Comparison of ENCODE assay signal across 15 cellular contexts in the genomic region with DNA sequence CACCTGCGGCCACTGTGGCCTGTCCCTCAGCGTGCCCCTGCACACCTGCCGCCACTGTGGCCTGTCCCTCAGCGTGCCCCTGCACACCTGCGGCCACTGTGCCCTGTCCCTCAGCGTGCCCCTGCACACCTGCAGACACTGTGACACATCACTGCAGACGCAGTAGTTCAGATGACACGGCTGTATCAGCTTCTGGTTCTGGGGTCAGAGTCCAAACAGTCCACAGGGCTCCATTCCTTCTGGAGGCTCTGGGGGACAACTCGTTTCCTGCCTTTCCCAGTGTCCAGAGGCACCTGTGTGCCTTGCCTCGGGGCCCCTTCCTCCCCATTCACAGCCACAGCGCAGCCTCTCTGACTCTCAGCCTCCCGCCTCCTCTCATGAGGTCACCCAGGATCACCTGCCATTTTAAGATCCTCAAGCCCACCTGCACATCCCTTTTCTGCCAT. TPM values are rescaled to one million over a fixed set of nuclear protein-coding genes. Genes with fewer than 3 reads are reported as not detected.
DNase-seq lines count a peak whose midpoint lies in the region; ATAC-seq and TF ChIP-seq lines count a peak whose summit lies in the region.
"Had no signal": no experiment of that assay in that cellular context is flagged by ENCODE, and none has a peak within 500 bp of the region (broad histone marks: within the 10 kb centered on the region; RNA-seq: fewer than 3 reads in every experiment).

No MANE protein-coding gene starts in this region.

- ATAC-seq in lower lobe of right lung = no peak
- ATAC-seq: activated CD4-positive, alpha-beta T cell treated with anti-CD3 and anti-CD28 coated beads for 36 hours had no signal

- peak overlapping the region; percentile 67 for H3K27ac Mint-ChIP-seq in activated T-cell treated with anti-CD3 and anti-CD28 coated beads, Interleukin-2, amount 50 U/mL, for 24 hours
- no peak overlapping the region for H3K27ac Mint-ChIP-seq in activated naive CD8-positive, alpha-beta T cell treated with anti-CD3 and anti-CD28 coated beads for 36 hours
- peak overlapping the region; percentile 64 for H3K27ac Mint-ChIP-seq in type B pancreatic cell

- H3K27ac ChIP-seq in lower lobe of right lung = peak overlapping the region; percentile 73
- H3K27ac ChIP-seq: neutrophil had no signal

- H3K4me1 Mint-ChIP-seq in activated T-cell treated with anti-CD3 and anti-CD28 coated beads, Interleukin-2, amount 50 U/mL, for 24 hours (ENCODE audit: low read depth) = peaks cover 52% of the 10 kb centered on the region
- H3K4me1 Mint-ChIP-seq in activated naive CD8-positive, alpha-beta T cell treated with anti-CD3 and anti-CD28 coated beads for 36 hours = peaks cover 47% of the 10 kb centered on the region
- peaks cover 40% of the 10 kb centered on the region for H3K4me1 Mint-ChIP-seq in type B pancreatic cell (ENCODE audit: unreplicated experiment)

- H3K4me3 Mint-ChIP-seq in activated T-cell treated with anti-CD3 and anti-CD28 coated beads, Interleukin-2, amount 50 U/mL, for 24 hours = no peak overlapping the region
- H3K4me3 Mint-ChIP-seq in activated naive CD8-positive, alpha-beta T cell treated with anti-CD3 and anti-CD28 coated beads for 36 hours = peak overlapping the region; percentile 14
- H3K4me3 Mint-ChIP-seq in type B pancreatic cell = no peak overlapping the region

- TF ChIP-seq CTCF in lower lobe of right lung (IDR thresholded peaks at IDR 0.05) = no peak
- no peak for TF ChIP-seq CTCF in type B pancreatic cell (conservative IDR thresholded peaks at IDR 0.05)
- no peak for TF ChIP-seq CTCF in BE2C (IDR thresholded peaks at IDR 0.05; ENCODE audit: low read depth, low read length)

- H3K9me3 Mint-ChIP-seq in activated T-cell treated with anti-CD3 and anti-CD28 coated beads, Interleukin-2, amount 50 U/mL, for 24 hours = no peaks in the 10 kb centered on the region
- no peaks in the 10 kb centered on the region for H3K9me3 Mint-ChIP-seq in activated naive CD8-positive, alpha-beta T cell treated with anti-CD3 and anti-CD28 coated beads for 36 hours
- H3K9me3 Mint-ChIP-seq in type B pancreatic cell = no peaks in the 10 kb centered on the region

- H3K27me3 ChIP-seq in lower lobe of right lung (ENCODE audit: low read depth) (no peaks in the 10 kb centered on the region), BE2C (no peaks in the 10 kb centered on the region)
- H3K27me3 ChIP-seq: neutrophil had no signal

- H3K4me1 ChIP-seq in lower lobe of right lung (peaks cover 70% of the 10 kb centered on the region), BE2C (peaks cover 9% of the 10 kb centered on the region; the same call in 1 of the 2 replicates)

- peaks cover 98% of the 10 kb centered on the region for H3K36me3 Mint-ChIP-seq in activated T-cell treated with anti-CD3 and anti-CD28 coated beads, Interleukin-2, amount 50 U/mL, for 24 hours (ENCODE audit: low read depth)
- peaks cover 54% of the 10 kb centered on the region for H3K36me3 Mint-ChIP-seq in activated naive CD8-positive, alpha-beta T cell treated with anti-CD3 and anti-CD28 coated beads for 36 hours
- H3K36me3 Mint-ChIP-seq in type B pancreatic cell = no peaks in the 10 kb centered on the region

- H3K27me3 Mint-ChIP-seq in activated T-cell treated with anti-CD3 and anti-CD28 coated beads, Interleukin-2, amount 50 U/mL, for 24 hours = no peaks in the 10 kb centered on the region
- H3K27me3 Mint-ChIP-seq in activated naive CD8-positive, alpha-beta T cell treated with anti-CD3 and anti-CD28 coated beads for 36 hours = no peaks in the 10 kb centered on the region
- no peaks in the 10 kb centered on the region for H3K27me3 Mint-ChIP-seq in type B pancreatic cell
- H3K27me3 Mint-ChIP-seq: activated CD4-positive, alpha-beta T cell treated with anti-CD3 and anti-CD28 coated beads for 36 hours had no signal

- intact Hi-C loops in lower lobe of right lung (cut with DNase I) = no loop called here

- no peaks in the 10 kb centered on the region for H3K9me3 ChIP-seq in lower lobe of right lung
- H3K9me3 ChIP-seq in BE2C = no peaks in the 10 kb centered on the region
- H3K9me3 ChIP-seq: neutrophil had no signal

- H3K36me3 ChIP-seq in lower lobe of right lung = peaks cover 48% of the 10 kb centered on the region
- peaks cover 79% of the 10 kb centered on the region for H3K36me3 ChIP-seq in BE2C

- DNase-seq in activated T-cell treated with anti-CD3 and anti-CD28 coated beads, Interleukin-2, amount 50 U/mL, for 24 hours = no peak
- no peak for DNase-seq in activated T-cell treated with anti-CD3 and anti-CD28 coated beads for 4 hours
- DNase-seq in activated naive CD8-positive, alpha-beta T cell treated with anti-CD3 and anti-CD28 coated beads for 36 hours = no peak
- DNase-seq in lower lobe of right lung = no peak
- no peak for DNase-seq in type B pancreatic cell (ENCODE audit: extremely low spot score, unreplicated experiment)
- no peak for DNase-seq in BE2C
- DNase-seq in activated CD8-positive, alpha-beta memory T cell treated with anti-CD3 and anti-CD28 coated beads, Interleukin-2, amount 50 U/mL, for 48 hours = no peak
- no peak for DNase-seq in NK-92 treated with Interleukin-12 subunit alpha and Interleukin-12 subunit beta, amount 100 ng/mL, for 24 hours (lab: John Stamatoyannopoulos, UW)
- DNase-seq: activated CD4-positive, alpha-beta T cell treated with anti-CD3 and anti-CD28 coated beads for 36 hours; DMS79; KG1; NCI-H524 treated with DMSO at 0.1 percent for 48 hours had no signal

- no peak overlapping the region for H3K4me3 ChIP-seq in lower lobe of right lung
- H3K4me3 ChIP-seq in BE2C (ENCODE audit: low read depth, low read length) = no peak overlapping the region
- H3K4me3 ChIP-seq: smooth muscle cell had no signal

RNA-seq across cellular contexts. Expression of a gene that starts 5.5 kb away (rescaled TPM):
- total RNA-seq in activated naive CD8-positive, alpha-beta T cell treated with anti-CD3 and anti-CD28 coated beads for 36 hours = 100 to 1,000 TPM; 160 to 162 TPM
- 55.6 TPM for total RNA-seq in lower lobe of right lung
- total RNA-seq in type B pancreatic cell (ENCODE audit: low replicate concordance) = 95.5 and 129 TPM in 2 replicates
- polyA plus RNA-seq in BE2C (2012; ENCODE audit: insufficient read depth, insufficient read length, low read depth) = 329 TPM

RNA-seq across cellular contexts. Expression of a gene that starts 6.0 kb away (rescaled TPM):
- total RNA-seq in activated naive CD8-positive, alpha-beta T cell treated with anti-CD3 and anti-CD28 coated beads for 36 hours = 10 to 100 TPM; 82.7 to 84.6 TPM
- total RNA-seq in lower lobe of right lung (52.0 TPM), type B pancreatic cell (ENCODE audit: low replicate concordance) (107 and 131 TPM in 2 replicates)
- 120 TPM for polyA plus RNA-seq in BE2C (2012; ENCODE audit: insufficient read depth, insufficient read length, low read depth)

RNA-seq across cellular contexts. Expression of a gene that starts 7.0 kb away (rescaled TPM):
- total RNA-seq in activated naive CD8-positive, alpha-beta T cell treated with anti-CD3 and anti-CD28 coated beads for 36 hours = 1 to 10 TPM; 7.4 to 10.0 TPM
- total RNA-seq in lower lobe of right lung = 1.9 TPM
- total RNA-seq in type B pancreatic cell (ENCODE audit: low replicate concordance) = 13.8 and 49.5 TPM in 2 replicates
- polyA plus RNA-seq in BE2C (2012; ENCODE audit: insufficient read depth, insufficient read length, low read depth) = 25.8 TPM

RNA-seq across cellular contexts. Expression of a gene that starts 14.1 kb away (rescaled TPM):
- total RNA-seq in activated naive CD8-positive, alpha-beta T cell treated with anti-CD3 and anti-CD28 coated beads for 36 hours = under 1 TPM; 0.45 to 0.50 TPM
- total RNA-seq in lower lobe of right lung (not detected), type B pancreatic cell (ENCODE audit: low replicate concordance) (0.72 TPM in 1 of 2 replicates, not detected in the other)
- polyA plus RNA-seq in BE2C (2012; ENCODE audit: insufficient read depth, insufficient read length, low read depth) = 1.2 TPM
- total RNA-seq: endothelial cell of umbilical vein, smooth muscle cell had no signal
- polyA plus RNA-seq: endothelial cell of umbilical vein, smooth muscle cell had no signal

RNA-seq across cellular contexts. Expression of a gene that starts 39.9 kb away (rescaled TPM):
- total RNA-seq in activated naive CD8-positive, alpha-beta T cell treated with anti-CD3 and anti-CD28 coated beads for 36 hours = not detected
- total RNA-seq in lower lobe of right lung (7.5 TPM), type B pancreatic cell (ENCODE audit: low replicate concordance) (0.10 TPM in 1 of 2 replicates, not detected in the other)
- 0.17 TPM for polyA plus RNA-seq in BE2C (2012; ENCODE audit: insufficient read depth, insufficient read length, low read depth)
- total RNA-seq: activated CD4-positive, alpha-beta T cell treated with anti-CD3 and anti-CD28 coated beads for 36 hours; endothelial cell of umbilical vein; smooth muscle cell had no signal
